ENCODE assay signal across 33 cellular contexts in genomic region chr16:66942981-66943380, GRCh38. TPM values are rescaled to one million over a fixed set of nuclear protein-coding genes. Genes with fewer than 3 reads are reported as not detected.
"Had no signal": no experiment of that assay in that cellular context is flagged by ENCODE, and none has a peak within 500 bp of the region (broad histone marks: within the 10 kb centered on the region; RNA-seq: fewer than 3 reads in every experiment).

No MANE protein-coding gene starts in this region.

- H3K27me3 ChIP-seq: ovary, right atrium auricular region, right lobe of liver, stomach, testis, thyroid gland, transverse colon, upper lobe of left lung, vagina had no signal

- ATAC-seq: mucosa of descending colon; naive thymus-derived CD8-positive, alpha-beta T cell; right lobe of liver; stimulated activated naive B cell treated with anti-CD40 and anti-IgM and Interleukin-4, amounts not matched to agents 10 μg/mL and 1 μg/mL and 100 μg/mL, for 72 hours; stimulated activated naive CD8-positive, alpha-beta T cell treated with anti-CD3 and anti-CD28 coated beads, Interleukin-15, Interleukin-2, amounts not matched to agents 100 U/mL and 50 U/mL, for 24 hours had no signal

- H3K9me3 ChIP-seq: left ventricle myocardium inferior, mucosa of descending colon, neutrophil, ovary, right atrium auricular region, right lobe of liver, stomach, testis, thyroid gland, transverse colon, upper lobe of left lung, vagina had no signal

- H3K4me2 ChIP-seq: smooth muscle cell had no signal

- H3K27me3 Mint-ChIP-seq: memory B cell had no signal

- H3K4me3 ChIP-seq: left ventricle myocardium inferior, mucosa of descending colon, ovary, right atrium auricular region, right lobe of liver, smooth muscle cell, stomach, testis, thyroid gland, transverse colon, upper lobe of left lung, vagina had no signal

- H3K36me3 ChIP-seq: ovary had no signal

- DNase-seq: islet precursor cell; left ventricle myocardium inferior; midbrain; occipital lobe; ovary; right lobe of liver; stimulated activated CD4-positive, alpha-beta T cell treated with anti-CD3 and anti-CD28 coated beads, Interleukin-1b, Interleukin-23, amount 100 ng/mL, for 48 hours; stimulated activated CD4-positive, alpha-beta T cell treated with anti-CD3 and anti-CD28 coated beads, Interleukin-2, amount 100 ng/mL, for 48 hours; stimulated activated CD4-positive, alpha-beta T cell treated with anti-CD3 and anti-CD28 coated beads, Interleukin-4, amount 100 ng/mL, for 4 hours; stimulated activated CD8-positive, alpha-beta memory T cell treated with anti-CD3 and anti-CD28 coated beads, Interleukin-4, amount 100 ng/mL, for 48 hours; stimulated activated naive B cell treated with anti-CD40 and anti-IgM and Interleukin-4, amounts not matched to agents 10 μg/mL and 1 μg/mL and 100 μg/mL, for 72 hours; stimulated activated naive CD8-positive, alpha-beta T cell treated with anti-CD3 and anti-CD28 coated beads, Interleukin-15, Interleukin-2, amounts not matched to agents 100 U/mL and 50 U/mL, for 24 hours; stomach; testis; thyroid gland; transverse colon; upper lobe of left lung had no signal

- H3K27ac ChIP-seq: left ventricle myocardium inferior, neutrophil, ovary, right atrium auricular region, right lobe of liver, stomach, testis, thyroid gland, transverse colon, upper lobe of left lung, vagina had no signal

- H3K4me1 Mint-ChIP-seq: nephron, neural crest cell had no signal

- H3K9me3 Mint-ChIP-seq: memory B cell; naive thymus-derived CD8-positive, alpha-beta T cell; nephron; neural crest cell; stimulated activated naive B cell treated with anti-CD40 and anti-IgM and Interleukin-4, amounts not matched to agents 10 μg/mL and 1 μg/mL and 100 μg/mL, for 72 hours had no signal

- H3K4me3 Mint-ChIP-seq: memory B cell; naive thymus-derived CD8-positive, alpha-beta T cell; nephron; stimulated activated naive B cell treated with anti-CD40 and anti-IgM and Interleukin-4, amounts not matched to agents 10 μg/mL and 1 μg/mL and 100 μg/mL, for 72 hours had no signal

- H3K27ac Mint-ChIP-seq: memory B cell; nephron; progenitor cell of endocrine pancreas; stimulated activated naive B cell treated with anti-CD40 and anti-IgM and Interleukin-4, amounts not matched to agents 10 μg/mL and 1 μg/mL and 100 μg/mL, for 72 hours had no signal

RNA-seq across cellular contexts. Expression of gene CES3, which starts 18.1 kb away (rescaled TPM):
- total RNA-seq: kidney epithelial cell, lung microvascular endothelial cell, pulmonary artery endothelial cell, smooth muscle cell, urinary bladder had no signal

RNA-seq across cellular contexts. Expression of gene CDH16, which starts 24.3 kb away (rescaled TPM):
- total RNA-seq: left ventricle myocardium inferior; lung microvascular endothelial cell; mesenteric fat pad; naive thymus-derived CD8-positive, alpha-beta T cell; neural crest cell; occipital lobe; progenitor cell of endocrine pancreas; pulmonary artery endothelial cell; skeletal muscle tissue; smooth muscle cell; urinary bladder had no signal
